In the genomic region with DNA sequence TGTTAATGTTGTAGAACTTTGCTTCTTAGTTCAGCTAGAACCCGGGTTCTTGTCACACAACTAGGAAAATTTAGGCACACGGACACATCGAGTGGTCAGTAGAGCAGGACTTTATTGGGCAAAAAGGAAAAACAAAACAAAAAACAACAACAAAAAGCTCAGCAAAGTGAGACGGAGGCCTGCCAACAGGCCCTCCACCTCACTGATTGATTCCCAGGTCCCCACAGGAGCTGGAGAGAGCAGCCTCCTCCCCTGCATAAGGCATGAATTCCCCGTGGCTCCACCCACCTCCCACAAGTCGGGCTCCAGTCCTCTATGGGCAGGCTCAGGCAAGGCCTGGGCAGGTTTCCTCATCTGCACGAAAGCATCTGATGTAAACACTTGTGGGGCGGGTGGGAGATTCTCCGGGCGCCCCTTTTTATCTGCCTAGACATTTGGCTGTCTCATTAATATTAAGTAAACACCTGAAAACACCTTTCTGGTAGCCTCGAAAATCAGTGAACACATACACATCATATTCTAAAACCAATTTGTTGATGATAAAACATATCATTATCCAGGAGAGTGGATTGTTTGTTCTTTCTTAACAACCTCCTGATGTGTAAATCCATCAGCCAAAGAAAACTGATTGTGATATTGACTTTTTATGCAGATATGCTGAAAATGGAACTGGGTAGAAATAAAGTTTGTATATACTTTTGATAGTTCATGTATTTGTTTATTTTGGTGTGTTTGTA, we compare ENCODE assay signal across 9 cellular contexts.
DNase-seq lines count a peak whose midpoint lies in the region; ATAC-seq and TF ChIP-seq lines count a peak whose summit lies in the region.
"Had no signal": no experiment of that assay in that cellular context is flagged by ENCODE, and none has a peak within 500 bp of the region (broad histone marks: within the 10 kb centered on the region; RNA-seq: fewer than 3 reads in every experiment).

No MANE protein-coding gene starts in this region.

- no peak for DNase-seq in left ventricle myocardium inferior
- DNase-seq in cardiac septum (ENCODE audit: low spot score) = no peak
- peak; percentile 26 for DNase-seq in SHP77 treated with DMSO at 0.1 percent for 48 hours (lab: John Stamatoyannopoulos, UW)
- DNase-seq in iPS DF 6.9 (ENCODE audit: low read depth, low spot score) = peak; percentile 37
- DNase-seq in sigmoid colon = no peak
- DNase-seq: naive B cell had no signal

- H3K36me3 ChIP-seq in left ventricle myocardium inferior (no peaks in the 10 kb centered on the region), iPS DF 6.9 (ENCODE audit: control insufficient read depth, insufficient read depth, low read length) (no peaks in the 10 kb centered on the region), sigmoid colon (no peaks in the 10 kb centered on the region)

- TF ChIP-seq CTCF in left ventricle myocardium inferior (IDR thresholded peaks at IDR 0.05; ENCODE audit: borderline replicate concordance) (no peak), sigmoid colon (IDR thresholded peaks at IDR 0.05) (no peak)

- TF ChIP-seq EP300 in sigmoid colon (IDR thresholded peaks at IDR 0.05) = no peak

- intact Hi-C loops in left ventricle myocardium inferior (cut with micrococcal nuclease) (no loop called here), cardiac septum (cut with DNase I) (no loop called here), sigmoid colon (cut with DNase I) (no loop called here)

- H3K9me3 ChIP-seq in left ventricle myocardium inferior (replicated peaks) (no peaks in the 10 kb centered on the region), iPS DF 6.9 (ENCODE audit: control insufficient read depth, insufficient read depth, low read length) (no peaks in the 10 kb centered on the region), sigmoid colon (no peaks in the 10 kb centered on the region)

- H3K27ac ChIP-seq in left ventricle myocardium inferior (replicated peaks) (peak overlapping the region; percentile 13), iPS DF 6.9 (ENCODE audit: low read length) (no peak overlapping the region), sigmoid colon (no peak overlapping the region)

- ATAC-seq in HG02885 (IDR thresholded peaks at IDR 0.05; ENCODE audit: poor library complexity, unreplicated experiment) (no peak), HG02623 (IDR thresholded peaks at IDR 0.05; ENCODE audit: unreplicated experiment) (no peak), HG02970 (IDR thresholded peaks at IDR 0.05; ENCODE audit: low FRiP score, unreplicated experiment) (no peak)

- peaks cover 38% of the 10 kb centered on the region for H3K4me1 ChIP-seq in left ventricle myocardium inferior
- H3K4me1 ChIP-seq in iPS DF 6.9 (ENCODE audit: control insufficient read depth, insufficient read depth, low read length) = peaks cover 3% of the 10 kb centered on the region; the same call in 1 of the 2 replicates
- H3K4me1 ChIP-seq in sigmoid colon = no peaks in the 10 kb centered on the region

- H3K27me3 ChIP-seq in left ventricle myocardium inferior (ENCODE audit: low read depth) = no peaks in the 10 kb centered on the region
- H3K27me3 ChIP-seq in iPS DF 6.9 (ENCODE audit: control insufficient read depth, insufficient read depth, low read length) = no peaks in the 10 kb centered on the region
- H3K27me3 ChIP-seq in sigmoid colon = no peaks in the 10 kb centered on the region

- H3K4me3 ChIP-seq in left ventricle myocardium inferior (no peak overlapping the region), iPS DF 6.9 (ENCODE audit: low read length) (no peak overlapping the region), sigmoid colon (no peak overlapping the region)

- WGBS in iPS DF 6.9 (ENCODE audit: insufficient coverage, insufficient read length) = no CpG with 5 or more reads among the region's 11 CpGs
- WGBS in sigmoid colon, 2 donors = 77 to 81% methylated on average over 11 of the region's 11 CpGs

- TF ChIP-seq POLR2A in sigmoid colon (IDR thresholded peaks at IDR 0.05) = no peak

Comparison
In these comparisons a context has a peak if more than half of its experiments do, and no peak if none do; other contexts are left out.
1. DNase-seq: peak in SHP77 treated with DMSO at 0.1 percent for 48 hours (single experiment) and iPS DF 6.9 (single experiment); none in left ventricle myocardium inferior (single experiment), cardiac septum (single experiment) and sigmoid colon (single experiment).